8 cellular contexts compared by ENCODE assay signal in the genomic region with DNA sequence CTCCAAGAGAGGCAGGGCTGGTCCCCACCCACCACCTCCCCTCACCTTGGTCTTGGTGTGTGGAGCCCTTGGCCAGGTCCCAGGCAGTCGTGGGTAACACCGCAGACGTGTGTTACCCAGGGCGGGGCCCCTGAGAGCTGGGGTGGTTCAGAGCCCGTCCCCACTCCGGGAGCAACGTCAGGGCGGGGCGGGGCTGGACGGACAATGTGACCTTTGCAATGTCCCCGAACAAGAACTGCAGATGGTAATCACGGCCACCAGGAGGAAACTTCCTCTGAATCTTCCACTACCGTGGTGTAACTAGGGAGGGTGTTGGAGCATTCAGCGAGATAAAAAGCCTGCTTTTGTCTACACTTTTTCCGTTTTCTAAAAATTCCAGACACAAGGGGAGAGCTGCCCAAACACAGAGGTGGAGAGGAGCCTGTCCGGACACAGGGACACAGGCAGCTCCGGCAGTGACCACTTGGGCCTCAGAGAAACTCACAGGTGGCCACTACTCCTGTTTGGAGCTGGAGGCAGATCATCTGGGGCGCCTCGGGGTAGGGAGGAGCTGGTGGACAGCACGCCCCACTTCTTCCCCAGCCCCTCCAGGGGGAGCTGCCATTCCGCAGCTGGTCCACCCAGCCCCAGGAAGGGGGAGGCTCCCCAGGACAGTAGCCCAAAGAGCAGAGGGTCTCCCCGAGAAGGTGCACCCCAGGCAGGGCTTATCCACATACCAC. TPM values are rescaled to one million over a fixed set of nuclear protein-coding genes. Genes with fewer than 3 reads are reported as not detected.
A peak's percentile ranks its signal among the peaks of the same experiment; 100 is the strongest.
DNase-seq lines count a peak whose midpoint lies in the region; ATAC-seq and TF ChIP-seq lines count a peak whose summit lies in the region.

No MANE protein-coding gene starts in this region.

- H3K4me3 ChIP-seq in fibroblast of mammary gland (ENCODE audit: control insufficient read depth, low read depth, low read length) (no peak overlapping the region), vagina (peak overlapping the region; percentile 12 to 33)

- H3K9me3 ChIP-seq in vagina, result no peaks in the 10 kb centered on the region

- H3K9me3 Mint-ChIP-seq in activated B cell treated with CpG ODN at 0.5 μM for 24 hours, result no peaks in the 10 kb centered on the region

- CTCF ChIA-PET in activated B cell treated with CpG ODN at 0.5 μM for 24 hours (lab: Charles Lee), result interaction anchor here (1.0 kb wide), 1 partner anchor 56 kb away, joined by 3 read pairs; no protein-coding TSS in a partner anchor

- TF ChIP-seq CTCF in activated B cell treated with CpG ODN at 0.5 μM for 24 hours (IDR thresholded peaks at IDR 0.05) (no peak), fibroblast of mammary gland (conservative IDR thresholded peaks at IDR 0.05; ENCODE audit: control insufficient read depth, insufficient read depth, low read depth, low read length) (peak; percentile 43), vagina (IDR thresholded peaks at IDR 0.05) (peak in 2 of 3 experiments; percentile 21 to 48)

- POLR2A ChIA-PET in activated B cell treated with CpG ODN at 0.5 μM for 24 hours (lab: Charles Lee), result no interaction called here

- H3K27me3 Mint-ChIP-seq in activated B cell treated with CpG ODN at 0.5 μM for 24 hours, result peaks cover 5% of the 10 kb centered on the region

- H3K4me1 Mint-ChIP-seq in activated B cell treated with CpG ODN at 0.5 μM for 24 hours, result peaks cover 11% of the 10 kb centered on the region

- no peak overlapping the region for H3K27ac Mint-ChIP-seq in activated B cell treated with CpG ODN at 0.5 μM for 24 hours

- H3K4me3 Mint-ChIP-seq in activated B cell treated with CpG ODN at 0.5 μM for 24 hours, result no peak overlapping the region

- no peaks in the 10 kb centered on the region for H3K36me3 ChIP-seq in vagina

- intact Hi-C loops in activated B cell treated with CpG ODN at 0.5 μM for 24 hours (cut with micrococcal nuclease), result no loop called here
- intact Hi-C loops in vagina (cut with DNase I), result no loop called here

- peak overlapping the region; percentile 69 for H3K27ac ChIP-seq in vagina

- no peak for TF ChIP-seq POLR2A in vagina (IDR thresholded peaks at IDR 0.05)
- TF ChIP-seq POLR2A in GM18505 (IDR thresholded peaks at IDR 0.05; ENCODE audit: borderline replicate concordance, extremely low read depth, insufficient read depth, insufficient read length), result no peak

- peak; percentile 68 for ATAC-seq in activated B cell treated with CpG ODN at 0.5 μM for 24 hours (ENCODE audit: low read depth)
- no peak for ATAC-seq in HG02852 (IDR thresholded peaks at IDR 0.05; ENCODE audit: unreplicated experiment)
- ATAC-seq in GM18505 (IDR thresholded peaks at IDR 0.05; ENCODE audit: unreplicated experiment), result no peak

- DNase-seq in DMS153 treated with DMSO at 0.1 percent for 48 hours (lab: John Stamatoyannopoulos, UW; ENCODE audit: unreplicated experiment), result peak; percentile 11
- peak; percentile 98 for DNase-seq in HuH-7.5 (ENCODE audit: low spot score)
- DNase-seq in activated B cell treated with CpG ODN at 0.5 μM for 24 hours, result no peak
- peak; percentile 68 for DNase-seq in fibroblast of mammary gland (ENCODE audit: low read depth)
- peak; percentile 82 for DNase-seq in myocyte (ENCODE audit: low read depth)
- DNase-seq in vagina (ENCODE audit: extremely low spot score in 2 of 2), result no peak

- no peaks in the 10 kb centered on the region for H3K27me3 ChIP-seq in vagina

- peaks cover 21% of the 10 kb centered on the region for H3K4me1 ChIP-seq in vagina

- no peaks in the 10 kb centered on the region for H3K36me3 Mint-ChIP-seq in activated B cell treated with CpG ODN at 0.5 μM for 24 hours (ENCODE audit: low read depth)

RNA-seq across cellular contexts. Expression of a gene that starts 14.2 kb away (rescaled TPM):
- 75.9 and 97.1 TPM in 2 replicates for total RNA-seq in activated B cell treated with CpG ODN at 0.5 μM for 24 hours
- 70.7 and 72.1 TPM in 2 replicates for total RNA-seq in myocyte
- polyA plus RNA-seq in myocyte (2012), result 80.0 TPM
- total RNA-seq in vagina, result 67.5 TPM

Comparison
In these comparisons a context has a peak if more than half of its experiments do, and no peak if none do; other contexts are left out.
1. DNase-seq: peak in DMS153 treated with DMSO at 0.1 percent for 48 hours (single experiment), HuH-7.5 (single experiment), fibroblast of mammary gland (single experiment) and myocyte (single experiment); none in activated B cell treated with CpG ODN at 0.5 μM for 24 hours (single experiment) and vagina (0 of 2).